Comparison of ENCODE assay signal across 8 cellular contexts in genomic region chr7:84195295-84196006, GRCh38. TPM values are rescaled to one million over a fixed set of nuclear protein-coding genes. Genes with fewer than 3 reads are reported as not detected.
A peak's percentile ranks its signal among the peaks of the same experiment; 100 is the strongest.
DNase-seq lines count a peak whose midpoint lies in the region; ATAC-seq and TF ChIP-seq lines count a peak whose summit lies in the region.

No MANE protein-coding gene starts in this region.

- H3K9me3 ChIP-seq in right atrium auricular region (no peaks in the 10 kb centered on the region), spleen (no peaks in the 10 kb centered on the region)

- 36 to 50% (median 41%) methylated on average over 6 of the region's 6 CpGs for WGBS in spleen, 5 donors

- POLR2A ChIA-PET in activated CD8-positive, alpha-beta T cell treated with anti-CD3 and anti-CD28 coated beads for 36 hours (lab: Charles Lee) = no interaction called here

- peaks cover 53% of the 10 kb centered on the region for H3K4me1 Mint-ChIP-seq in HFFc6 (ENCODE audit: low read depth)
- H3K4me1 Mint-ChIP-seq in activated CD8-positive, alpha-beta T cell treated with anti-CD3 and anti-CD28 coated beads for 36 hours (ENCODE audit: low read depth) = peaks cover 27% of the 10 kb centered on the region

- H3K27ac ChIP-seq in right atrium auricular region = peak overlapping the region; percentile 7 to 37
- H3K27ac ChIP-seq in spleen = peak overlapping the region in 7 of 8 donors; percentile 43 to 74 (median 68)

- intact Hi-C loops in activated CD8-positive, alpha-beta T cell treated with anti-CD3 and anti-CD28 coated beads for 36 hours (cut with micrococcal nuclease) = no loop called here
- intact Hi-C loops in spleen (cut with DNase I; ENCODE audit: low total_unique reads) = no loop called here

- TF ChIP-seq POLR2A in spleen (IDR thresholded peaks at IDR 0.05) = no peak

- DNase-seq in HFFc6 = no peak
- no peak for DNase-seq in activated CD8-positive, alpha-beta T cell treated with anti-CD3 and anti-CD28 coated beads for 36 hours
- DNase-seq in right atrium auricular region (ENCODE audit: low spot score) = no peak
- no peak for DNase-seq in spleen
- DNase-seq in cerebellum (ENCODE audit: low spot score) = no peak
- no peak for DNase-seq in amniotic stem cell (lab: John Stamatoyannopoulos, UW)
- no peak for DNase-seq in stimulated activated CD4-positive, alpha-beta T cell treated with anti-CD3 and anti-CD28 coated beads, Interleukin-2, amount 100 ng/mL, for 48 hours

- H3K4me3 ChIP-seq in right atrium auricular region (peak overlapping the region; percentile 38 to 48), spleen (peak overlapping the region; percentile 26 to 67 (median 38))

- H3K9me3 Mint-ChIP-seq in HFFc6 = no peaks in the 10 kb centered on the region
- H3K9me3 Mint-ChIP-seq in activated CD8-positive, alpha-beta T cell treated with anti-CD3 and anti-CD28 coated beads for 36 hours = no peaks in the 10 kb centered on the region

- ATAC-seq in activated CD8-positive, alpha-beta T cell treated with anti-CD3 and anti-CD28 coated beads for 36 hours = no peak
- no peak for ATAC-seq in GM21786 (IDR thresholded peaks at IDR 0.05; ENCODE audit: unreplicated experiment)

- no peak for TF ChIP-seq CTCF in HFFc6 (IDR thresholded peaks at IDR 0.05)
- TF ChIP-seq CTCF in activated CD8-positive, alpha-beta T cell treated with anti-CD3 and anti-CD28 coated beads for 36 hours (IDR thresholded peaks at IDR 0.05) = no peak
- no peak for TF ChIP-seq CTCF in right atrium auricular region (IDR thresholded peaks at IDR 0.05)
- TF ChIP-seq CTCF in spleen (IDR thresholded peaks at IDR 0.05 in 8 of 11, conservative IDR thresholded peaks at IDR 0.05 in 3 of 11) = no peak

- H3K4me1 ChIP-seq in right atrium auricular region = no peaks in the 10 kb centered on the region
- peaks cover 0 to 13% (median 3%) of the 10 kb centered on the region in 6 donors for H3K4me1 ChIP-seq in spleen

- H3K27me3 Mint-ChIP-seq in HFFc6 (ENCODE audit: insufficient read depth) = peaks cover 2% of the 10 kb centered on the region; the same call in 1 of the 2 replicates
- H3K27me3 Mint-ChIP-seq in activated CD8-positive, alpha-beta T cell treated with anti-CD3 and anti-CD28 coated beads for 36 hours = peaks cover 1% of the 10 kb centered on the region

- H3K36me3 ChIP-seq in right atrium auricular region (no peaks in the 10 kb centered on the region), spleen (no peaks in the 10 kb centered on the region)

- H3K27me3 ChIP-seq in right atrium auricular region = no peaks in the 10 kb centered on the region
- no peaks in the 10 kb centered on the region for H3K27me3 ChIP-seq in spleen (replicated peaks in 1 of 7)

- CTCF ChIA-PET in activated CD8-positive, alpha-beta T cell treated with anti-CD3 and anti-CD28 coated beads for 36 hours (lab: Charles Lee) = interaction anchor here (2.1 kb wide), 1 partner anchor 259 kb away, joined by 9 read pairs; no protein-coding TSS in a partner anchor

- peak overlapping the region; percentile 88 for H3K27ac Mint-ChIP-seq in HFFc6
- no peak overlapping the region for H3K27ac Mint-ChIP-seq in activated CD8-positive, alpha-beta T cell treated with anti-CD3 and anti-CD28 coated beads for 36 hours

- H3K4me3 Mint-ChIP-seq in HFFc6 = peak overlapping the region; percentile 97
- H3K4me3 Mint-ChIP-seq in activated CD8-positive, alpha-beta T cell treated with anti-CD3 and anti-CD28 coated beads for 36 hours = peak overlapping the region; percentile 84

- peaks cover 5% of the 10 kb centered on the region; the same call in 1 of the 2 replicates for H3K36me3 Mint-ChIP-seq in HFFc6 (ENCODE audit: low read depth)
- H3K36me3 Mint-ChIP-seq in activated CD8-positive, alpha-beta T cell treated with anti-CD3 and anti-CD28 coated beads for 36 hours (ENCODE audit: low read depth) = no peaks in the 10 kb centered on the region

RNA-seq across cellular contexts. Expression of gene SEMA3A, which starts 0.9 kb away (rescaled TPM):
- total RNA-seq in HFFc6 (2021; fragmentation: NEBNext Ultra II Directional; extraction: Animal tissue kit (Norgen Biotek cat#: 25700)) = 10 to 100 TPM; 56.9 to 86.2 (median 74.4) TPM
- 1 to 10 TPM; 1.2 to 1.7 TPM for total RNA-seq in activated CD8-positive, alpha-beta T cell treated with anti-CD3 and anti-CD28 coated beads for 36 hours
- total RNA-seq in right atrium auricular region (1 to 10 TPM; 3.6 to 6.1 TPM), spleen (10 to 100 TPM; 12.6 to 48.5 (median 37.0) TPM), cerebellum (36.0 TPM)
- 1 to 10 TPM; 1.1 to 1.2 (median 1.2) TPM for polyA plus RNA-seq in spleen
